Comparison of ENCODE assay signal across 6 cellular contexts in the genomic region with DNA sequence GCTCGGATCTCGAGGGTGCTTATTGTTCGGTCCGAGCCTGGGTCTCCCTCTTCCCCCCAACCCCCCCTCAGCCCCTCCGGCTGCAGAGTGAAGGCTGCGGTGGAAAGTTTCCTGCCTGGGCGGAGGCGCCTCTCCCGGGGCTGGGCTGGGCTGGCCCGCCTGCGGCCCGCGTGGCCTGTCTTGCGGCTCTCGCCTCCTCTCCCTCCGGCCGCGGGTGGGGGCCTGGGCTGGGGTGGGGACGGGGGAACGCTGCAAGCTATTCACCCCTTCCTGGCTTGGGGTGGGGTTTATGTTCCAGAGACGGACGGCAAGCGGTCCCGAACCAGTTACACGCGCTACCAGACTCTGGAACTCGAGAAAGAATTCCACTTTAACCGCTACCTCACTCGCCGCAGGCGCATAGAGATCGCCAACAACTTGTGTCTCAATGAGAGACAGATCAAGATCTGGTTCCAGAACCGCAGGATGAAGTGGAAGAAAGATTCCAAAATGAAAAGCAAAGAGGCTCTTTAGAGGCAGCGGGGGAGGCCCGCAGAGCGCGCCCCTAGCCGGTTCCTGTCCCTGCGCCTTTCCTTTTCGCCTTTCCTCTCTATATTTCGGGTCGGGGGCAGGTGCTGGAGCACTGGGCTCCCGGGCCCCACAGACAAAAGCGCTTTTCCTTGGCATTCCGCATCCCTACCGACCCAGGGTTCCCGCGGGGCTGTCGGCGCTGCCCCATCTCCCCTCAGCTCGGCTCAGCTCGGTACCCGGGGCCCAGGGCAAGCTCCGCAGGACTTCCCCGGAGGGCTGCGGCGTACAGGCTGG. TPM values are rescaled to one million over a fixed set of nuclear protein-coding genes. Genes with fewer than 3 reads are reported as not detected.
DNase-seq lines count a peak whose midpoint lies in the region; ATAC-seq and TF ChIP-seq lines count a peak whose summit lies in the region.

No MANE protein-coding gene starts in this region.

- peak overlapping the region; percentile 78 for H3K4me3 ChIP-seq in SK-N-MC
- no peak overlapping the region for H3K4me3 ChIP-seq in left lung

- H3K36me3 ChIP-seq in SK-N-MC (ENCODE audit: insufficient read depth, low read length) = peaks cover 8% of the 10 kb centered on the region
- H3K36me3 ChIP-seq in left lung = no peaks in the 10 kb centered on the region

- intact Hi-C loops in left lung (cut with DNase I) = loop anchor here in 1 of 2 donors (5.0 kb wide), 1 partner anchor 158 kb away; no protein-coding TSS in a partner anchor

- H3K27ac ChIP-seq in SK-N-MC (no peak overlapping the region), left lung (no peak overlapping the region)

- DNase-seq in AG08395 (ENCODE audit: low spot score) = peak; percentile 71
- DNase-seq in SK-N-MC (ENCODE audit: low read depth, low spot score) = no peak
- no peak for DNase-seq in left lung
- DNase-seq in mucosa of gallbladder (ENCODE audit: low spot score) = no peak
- no peak for DNase-seq in OCI-M2 (lab: John Stamatoyannopoulos, UW; ENCODE audit: unreplicated experiment)

- H3K9me3 ChIP-seq in SK-N-MC (ENCODE audit: low read depth, low read length) (no peaks in the 10 kb centered on the region), left lung (no peaks in the 10 kb centered on the region)

- H3K9ac ChIP-seq in SK-N-MC (ENCODE audit: insufficient read length) = no peak overlapping the region

- peaks cover 0 to 14% of the 10 kb centered on the region in 2 donors for H3K4me1 ChIP-seq in left lung

- peaks cover 83 to 100% of the 10 kb centered on the region in 2 donors for H3K27me3 ChIP-seq in left lung

- ATAC-seq in left lung = peak; percentile 23
- no peak for ATAC-seq in GM18858 (IDR thresholded peaks at IDR 0.05; ENCODE audit: unreplicated experiment)

- no peak for TF ChIP-seq CTCF in left lung (IDR thresholded peaks at IDR 0.05)

RNA-seq across cellular contexts. Expression of a gene that starts 1.3 kb away (rescaled TPM):
- total RNA-seq in left lung (under 1 TPM; 0.18 to 0.32 TPM), mucosa of gallbladder (not detected)

RNA-seq across cellular contexts. Expression of a gene that starts 5.9 kb away (rescaled TPM):
- total RNA-seq in left lung (under 1 TPM; 0.93 to 0.97 TPM), mucosa of gallbladder (0.26 TPM)

RNA-seq across cellular contexts. Expression of a gene that starts 19.5 kb away (rescaled TPM):
- total RNA-seq in left lung (under 1 TPM; 0.68 to 0.99 TPM), mucosa of gallbladder (0.89 TPM)

RNA-seq across cellular contexts. Expression of a gene that starts 25.4 kb away (rescaled TPM):
- total RNA-seq in left lung (under 1 TPM in 1 of 2 donors, not detected in 1; 0.12 TPM), mucosa of gallbladder (not detected)

RNA-seq across cellular contexts. Expression of a gene that starts 34.2 kb away (rescaled TPM):
- total RNA-seq in left lung (under 1 TPM in 1 of 2 donors, not detected in 1; 0.32 TPM), mucosa of gallbladder (not detected)
